1 cellular context compared by ENCODE assay signal in genomic region chr1:70675737-70676156, GRCh38.
A peak's percentile ranks its signal among the peaks of the same experiment; 100 is the strongest.
TF ChIP-seq lines count a peak whose summit lies in the region.

No MANE protein-coding gene starts in this region.

TF ChIP-seq in K562, 482 proteins besides CTCF, POLR2A, EP300 and RAD21 (continued from another document and continues in another):
- TF ChIP-seq MNT (conservative IDR thresholded peaks at IDR 0.05), result peak; percentile 31 to 74; a peak in 2 of 4 replicates
- TF ChIP-seq ZNF282 (CRISPR knock-in tag; IDR thresholded peaks at IDR 0.05), result no peak
- peak in 1 of 2 experiments; percentile 77; a peak in 1 of 4 replicates for TF ChIP-seq NONO (IDR thresholded peaks at IDR 0.05; ENCODE audit: low read depth in 2 of 2, low read length in 1 of 2)
- no peak for TF ChIP-seq ZNF695 (CRISPR knock-in tag; IDR thresholded peaks at IDR 0.05)
- no peak for TF ChIP-seq ZNF436 (CRISPR knock-in tag; IDR thresholded peaks at IDR 0.05)
- TF ChIP-seq NCOR1 (IDR thresholded peaks at IDR 0.05), result peak; percentile 97
- TF ChIP-seq ZNF316 (IDR thresholded peaks at IDR 0.05), result no peak
- TF ChIP-seq PML (IDR thresholded peaks at IDR 0.05; ENCODE audit: low read length), result peak; percentile 96
- TF ChIP-seq, protein P1, sequence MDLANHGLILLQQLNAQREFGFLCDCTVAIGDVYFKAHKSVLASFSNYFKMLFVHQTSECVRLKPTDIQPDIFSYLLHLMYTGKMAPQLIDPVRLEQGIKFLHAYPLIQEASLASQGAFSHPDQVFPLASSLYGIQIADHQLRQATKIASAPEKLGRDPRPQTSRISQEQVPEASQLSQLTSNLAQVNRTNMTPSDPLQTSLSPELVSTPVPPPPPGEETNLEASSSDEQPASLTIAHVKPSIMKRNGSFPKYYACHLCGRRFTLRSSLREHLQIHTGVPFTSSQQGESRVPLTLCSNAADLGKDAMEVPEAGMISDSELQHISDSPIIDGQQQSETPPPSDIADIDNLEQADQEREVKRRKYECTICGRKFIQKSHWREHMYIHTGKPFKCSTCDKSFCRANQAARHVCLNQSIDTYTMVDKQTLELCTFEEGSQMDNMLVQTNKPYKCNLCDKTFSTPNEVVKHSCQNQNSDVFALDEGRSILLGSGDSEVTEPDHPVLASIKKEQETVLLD (IDR thresholded peaks at IDR 0.05), result peak; percentile 81
- peak; percentile 42 for TF ChIP-seq L3MBTL2 (IDR thresholded peaks at IDR 0.05)
- no peak for TF ChIP-seq ZNF449 (CRISPR knock-in tag; IDR thresholded peaks at IDR 0.05)
- no peak for TF ChIP-seq ZNF263 (CRISPR knock-in tag; IDR thresholded peaks at IDR 0.05; ENCODE audit: borderline replicate concordance)
- TF ChIP-seq GATAD2A (IDR thresholded peaks at IDR 0.05), result peak; percentile 90
- TF ChIP-seq CHCHD3 (CRISPR knock-in tag; IDR thresholded peaks at IDR 0.05), result no peak
- TF ChIP-seq, protein P2, sequence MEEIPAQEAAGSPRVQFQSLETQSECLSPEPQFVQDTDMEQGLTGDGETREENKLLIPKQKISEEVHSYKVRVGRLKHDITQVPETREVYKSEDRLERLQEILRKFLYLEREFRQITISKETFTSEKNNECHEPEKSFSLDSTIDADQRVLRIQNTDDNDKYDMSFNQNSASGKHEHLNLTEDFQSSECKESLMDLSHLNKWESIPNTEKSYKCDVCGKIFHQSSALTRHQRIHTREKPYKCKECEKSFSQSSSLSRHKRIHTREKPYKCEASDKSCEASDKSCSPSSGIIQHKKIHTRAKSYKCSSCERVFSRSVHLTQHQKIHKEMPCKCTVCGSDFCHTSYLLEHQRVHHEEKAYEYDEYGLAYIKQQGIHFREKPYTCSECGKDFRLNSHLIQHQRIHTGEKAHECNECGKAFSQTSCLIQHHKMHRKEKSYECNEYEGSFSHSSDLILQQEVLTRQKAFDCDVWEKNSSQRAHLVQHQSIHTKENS (CRISPR knock-in tag; IDR thresholded peaks at IDR 0.05), result no peak
- TF ChIP-seq ZNF165 (CRISPR knock-in tag; IDR thresholded peaks at IDR 0.05; ENCODE audit: borderline replicate concordance), result no peak
- no peak for TF ChIP-seq FOXK1 (CRISPR knock-in tag; IDR thresholded peaks at IDR 0.05; ENCODE audit: borderline replicate concordance)
- TF ChIP-seq PREB (CRISPR knock-in tag; IDR thresholded peaks at IDR 0.05), result no peak
- 0 out of 2 replicates have a peak, but pooled peaks have one; percentile 30 for TF ChIP-seq ZNF134 (CRISPR knock-in tag; conservative IDR thresholded peaks at IDR 0.05)
- peak; percentile 23; the same call in 1 of the 2 replicates for TF ChIP-seq NFATC3 (IDR thresholded peaks at IDR 0.05)
- TF ChIP-seq CHD7 (IDR thresholded peaks at IDR 0.05; ENCODE audit: low read depth, low read length), result no peak
- TF ChIP-seq KAT8 (IDR thresholded peaks at IDR 0.05; ENCODE audit: low read depth), result no peak
- no peak for TF ChIP-seq ZNF561 (CRISPR knock-in tag; conservative IDR thresholded peaks at IDR 0.05)
- peak; percentile 90 for TF ChIP-seq TARDBP (IDR thresholded peaks at IDR 0.05)
- TF ChIP-seq ZNF23 (CRISPR knock-in tag; IDR thresholded peaks at IDR 0.05), result no peak
- TF ChIP-seq, protein P3, sequence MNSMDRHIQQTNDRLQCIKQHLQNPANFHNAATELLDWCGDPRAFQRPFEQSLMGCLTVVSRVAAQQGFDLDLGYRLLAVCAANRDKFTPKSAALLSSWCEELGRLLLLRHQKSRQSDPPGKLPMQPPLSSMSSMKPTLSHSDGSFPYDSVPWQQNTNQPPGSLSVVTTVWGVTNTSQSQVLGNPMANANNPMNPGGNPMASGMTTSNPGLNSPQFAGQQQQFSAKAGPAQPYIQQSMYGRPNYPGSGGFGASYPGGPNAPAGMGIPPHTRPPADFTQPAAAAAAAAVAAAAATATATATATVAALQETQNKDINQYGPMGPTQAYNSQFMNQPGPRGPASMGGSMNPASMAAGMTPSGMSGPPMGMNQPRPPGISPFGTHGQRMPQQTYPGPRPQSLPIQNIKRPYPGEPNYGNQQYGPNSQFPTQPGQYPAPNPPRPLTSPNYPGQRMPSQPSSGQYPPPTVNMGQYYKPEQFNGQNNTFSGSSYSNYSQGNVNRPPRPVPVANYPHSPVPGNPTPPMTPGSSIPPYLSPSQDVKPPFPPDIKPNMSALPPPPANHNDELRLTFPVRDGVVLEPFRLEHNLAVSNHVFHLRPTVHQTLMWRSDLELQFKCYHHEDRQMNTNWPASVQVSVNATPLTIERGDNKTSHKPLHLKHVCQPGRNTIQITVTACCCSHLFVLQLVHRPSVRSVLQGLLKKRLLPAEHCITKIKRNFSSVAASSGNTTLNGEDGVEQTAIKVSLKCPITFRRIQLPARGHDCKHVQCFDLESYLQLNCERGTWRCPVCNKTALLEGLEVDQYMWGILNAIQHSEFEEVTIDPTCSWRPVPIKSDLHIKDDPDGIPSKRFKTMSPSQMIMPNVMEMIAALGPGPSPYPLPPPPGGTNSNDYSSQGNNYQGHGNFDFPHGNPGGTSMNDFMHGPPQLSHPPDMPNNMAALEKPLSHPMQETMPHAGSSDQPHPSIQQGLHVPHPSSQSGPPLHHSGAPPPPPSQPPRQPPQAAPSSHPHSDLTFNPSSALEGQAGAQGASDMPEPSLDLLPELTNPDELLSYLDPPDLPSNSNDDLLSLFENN (IDR thresholded peaks at IDR 0.05; ENCODE audit: low read depth in 2 of 2, low read length in 2 of 2), result peak in 1 of 2 experiments; percentile 95; a peak in 2 of 4 replicates
- TF ChIP-seq TBP (optimal IDR thresholded peaks at IDR 0.05; ENCODE audit: low read depth, low read length), result peak; percentile 15
- no peak for TF ChIP-seq GTF2E2 (tag; IDR thresholded peaks at IDR 0.05)
- no peak for TF ChIP-seq ZNF274 (IDR thresholded peaks at IDR 0.05; ENCODE audit: borderline replicate concordance, low read depth, low read length)
- TF ChIP-seq DMBX1 (CRISPR knock-in tag; IDR thresholded peaks at IDR 0.05; ENCODE audit: borderline replicate concordance), result peak; percentile 76; the same call in 1 of the 2 replicates
- TF ChIP-seq, protein P4, sequence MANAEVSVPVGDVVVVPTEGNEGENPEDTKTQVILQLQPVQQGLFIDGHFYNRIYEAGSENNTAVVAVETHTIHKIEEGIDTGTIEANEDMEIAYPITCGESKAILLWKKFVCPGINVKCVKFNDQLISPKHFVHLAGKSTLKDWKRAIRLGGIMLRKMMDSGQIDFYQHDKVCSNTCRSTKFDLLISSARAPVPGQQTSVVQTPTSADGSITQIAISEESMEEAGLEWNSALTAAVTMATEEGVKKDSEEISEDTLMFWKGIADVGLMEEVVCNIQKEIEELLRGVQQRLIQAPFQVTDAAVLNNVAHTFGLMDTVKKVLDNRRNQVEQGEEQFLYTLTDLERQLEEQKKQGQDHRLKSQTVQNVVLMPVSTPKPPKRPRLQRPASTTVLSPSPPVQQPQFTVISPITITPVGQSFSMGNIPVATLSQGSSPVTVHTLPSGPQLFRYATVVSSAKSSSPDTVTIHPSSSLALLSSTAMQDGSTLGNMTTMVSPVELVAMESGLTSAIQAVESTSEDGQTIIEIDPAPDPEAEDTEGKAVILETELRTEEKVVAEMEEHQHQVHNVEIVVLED (CRISPR knock-in tag; IDR thresholded peaks at IDR 0.05), result no peak
- TF ChIP-seq TCFL5 (CRISPR knock-in tag; conservative IDR thresholded peaks at IDR 0.05), result no peak
- no peak for TF ChIP-seq ZNF232 (CRISPR knock-in tag; IDR thresholded peaks at IDR 0.05)
- 0 out of 2 replicates have a peak, but pooled peaks have one; percentile 21 for TF ChIP-seq RBFOX2 (IDR thresholded peaks at IDR 0.05; ENCODE audit: low read depth, low read length)
- peak; percentile 97 for TF ChIP-seq CBFA2T2 (conservative IDR thresholded peaks at IDR 0.05)
- TF ChIP-seq XRCC5 (IDR thresholded peaks at IDR 0.05; ENCODE audit: low read depth, low read length), result no peak
